In genomic region chr2:196515608-196516007, GRCh38 we compare ENCODE assay signal across 28 cellular contexts.
"Had no signal": no experiment of that assay in that cellular context is flagged by ENCODE, and none has a peak within 500 bp of the region (broad histone marks: within the 10 kb centered on the region; RNA-seq: fewer than 3 reads in every experiment).

No MANE protein-coding gene starts in this region.

- H3K27ac ChIP-seq: body of pancreas, cardiac muscle cell, coronary artery, ovary, prostate gland, thoracic aorta, vagina had no signal

- H3K27ac Mint-ChIP-seq: activated CD4-positive, alpha-beta T cell treated with anti-CD3 and anti-CD28 coated beads for 36 hours; activated naive CD8-positive, alpha-beta T cell; nephron; stimulated activated effector memory CD8-positive, alpha-beta T cell treated with anti-CD3 and anti-CD28 coated beads, Interleukin-12 subunit alpha, Interleukin-12 subunit beta, amount 100 ng/mL, for 72 hours; stimulated activated naive CD8-positive, alpha-beta T cell treated with anti-CD3 and anti-CD28 coated beads, Interleukin-15, Interleukin-2, amounts not matched to agents 100 ng/mL and 50 ng/mL, for 24 hours had no signal

- H3K4me3 Mint-ChIP-seq: activated CD4-positive, alpha-beta T cell treated with anti-CD3 and anti-CD28 coated beads for 36 hours; activated naive CD8-positive, alpha-beta T cell; nephron; stimulated activated effector memory CD8-positive, alpha-beta T cell treated with anti-CD3 and anti-CD28 coated beads, Interleukin-12 subunit alpha, Interleukin-12 subunit beta, amount 100 ng/mL, for 72 hours; stimulated activated naive CD8-positive, alpha-beta T cell treated with anti-CD3 and anti-CD28 coated beads, Interleukin-15, Interleukin-2, amounts not matched to agents 100 ng/mL and 50 ng/mL, for 24 hours had no signal

- H3K27me3 Mint-ChIP-seq: activated CD4-positive, alpha-beta T cell treated with anti-CD3 and anti-CD28 coated beads for 36 hours had no signal

- DNase-seq: activated CD4-positive, alpha-beta T cell treated with anti-CD3 and anti-CD28 coated beads for 36 hours; activated CD4-positive, alpha-beta T cell treated with anti-CD3 and anti-CD28 coated beads, Interleukin-2, amount 50 U/mL, for 4 hours; activated CD4-positive, CD25-positive, alpha-beta regulatory T cell; activated effector memory CD4-positive, alpha-beta T cell treated with Interleukin-2 at 50 U/mL for 16 hours; activated naive CD4-positive, alpha-beta T cell treated with Interleukin-2 at 50 U/mL for 16 hours; activated T-cell treated with anti-CD3 and anti-CD28 coated beads for 4 hours; body of pancreas; effector memory CD4-positive, alpha-beta T cell; erythroblast; foreskin melanocyte; islet precursor cell; mammary epithelial cell; ovary; retina; stimulated activated CD4-positive, alpha-beta T cell treated with anti-CD3 and anti-CD28 coated beads, Interleukin-12 subunit alpha, Interleukin-12 subunit beta, amount 100 ng/mL, for 4 hours; stimulated activated CD4-positive, alpha-beta T cell treated with anti-CD3 and anti-CD28 coated beads, Interleukin-4, amount 100 ng/mL, for 24 hours had no signal

- H3K36me3 Mint-ChIP-seq: activated naive CD8-positive, alpha-beta T cell; stimulated activated effector memory CD8-positive, alpha-beta T cell treated with anti-CD3 and anti-CD28 coated beads, Interleukin-12 subunit alpha, Interleukin-12 subunit beta, amount 100 ng/mL, for 72 hours had no signal

- H3K9me3 Mint-ChIP-seq: nephron; stimulated activated effector memory CD8-positive, alpha-beta T cell treated with anti-CD3 and anti-CD28 coated beads, Interleukin-12 subunit alpha, Interleukin-12 subunit beta, amount 100 ng/mL, for 72 hours; stimulated activated naive CD8-positive, alpha-beta T cell treated with anti-CD3 and anti-CD28 coated beads, Interleukin-15, Interleukin-2, amounts not matched to agents 100 ng/mL and 50 ng/mL, for 24 hours had no signal

- H3K4me1 ChIP-seq: body of pancreas, prostate gland, vagina had no signal

- ATAC-seq: activated CD4-positive, alpha-beta T cell treated with anti-CD3 and anti-CD28 coated beads for 36 hours; body of pancreas had no signal

- H3K9me3 ChIP-seq: body of pancreas, ovary, prostate gland, thoracic aorta, upper lobe of left lung, vagina had no signal

- H3K27me3 ChIP-seq: body of pancreas, cardiac muscle cell, dorsolateral prefrontal cortex, ovary, upper lobe of left lung, vagina had no signal

- H3K4me1 Mint-ChIP-seq: activated CD4-positive, alpha-beta T cell treated with anti-CD3 and anti-CD28 coated beads for 36 hours; stimulated activated effector memory CD8-positive, alpha-beta T cell treated with anti-CD3 and anti-CD28 coated beads, Interleukin-12 subunit alpha, Interleukin-12 subunit beta, amount 100 ng/mL, for 72 hours had no signal

- H3K36me3 ChIP-seq: cardiac muscle cell, ovary, prostate gland, thoracic aorta, upper lobe of left lung, vagina had no signal

- H3K4me3 ChIP-seq: body of pancreas, cardiac muscle cell, coronary artery, ovary, prostate gland, skin epidermis, thoracic aorta, upper lobe of left lung, vagina had no signal
